10 cellular contexts compared by ENCODE assay signal in the genomic region with DNA sequence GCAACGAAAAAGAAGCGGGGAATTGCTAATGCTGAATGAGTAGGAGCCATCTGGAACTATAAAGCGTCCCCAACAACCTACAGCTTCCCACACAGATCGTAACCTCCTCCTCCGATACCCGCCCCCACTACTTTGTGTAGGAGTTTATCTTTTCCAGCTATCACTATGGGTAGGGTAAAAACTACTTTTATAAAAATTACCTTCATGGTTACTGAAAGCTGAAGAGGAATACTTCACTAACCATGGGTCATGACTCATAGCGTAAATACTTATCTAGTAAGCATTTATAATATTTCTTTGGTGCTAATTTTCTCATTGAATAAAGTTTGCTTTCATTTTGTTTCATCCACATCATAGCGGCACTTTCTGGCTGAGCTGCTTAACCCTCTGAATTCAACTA.
DNase-seq lines count a peak whose midpoint lies in the region; ATAC-seq and TF ChIP-seq lines count a peak whose summit lies in the region.
"Had no signal": no experiment of that assay in that cellular context is flagged by ENCODE, and none has a peak within 500 bp of the region (broad histone marks: within the 10 kb centered on the region; RNA-seq: fewer than 3 reads in every experiment).

No MANE protein-coding gene starts in this region.

- no peaks in the 10 kb centered on the region for H3K9me3 ChIP-seq in PC-3 (ENCODE audit: low read length)
- H3K9me3 ChIP-seq: psoas muscle had no signal

- no peak overlapping the region for H3K27ac ChIP-seq in PC-3 (ENCODE audit: low read length)
- H3K27ac ChIP-seq: 22Rv1, psoas muscle had no signal

- H3K4me3 ChIP-seq in PC-3 (ENCODE audit: low read length) = no peak overlapping the region
- H3K4me3 ChIP-seq: psoas muscle had no signal

- H3K27ac Mint-ChIP-seq in activated CD8-positive, alpha-beta T cell treated with anti-CD3 and anti-CD28 coated beads, Interleukin-2, amount 10 ng/mL, durations not matched to agents 7 days and 5 days = peak overlapping the region; percentile 14

- no peak overlapping the region for H3K9ac ChIP-seq in PC-3 (ENCODE audit: low read length)

- no peak for DNase-seq in activated CD4-positive, CD25-positive, alpha-beta regulatory T cell (lab: John Stamatoyannopoulos, UW)
- DNase-seq in activated CD8-positive, alpha-beta T cell treated with anti-CD3 and anti-CD28 coated beads, Interleukin-2, amount 10 ng/mL, durations not matched to agents 7 days and 5 days = no peak
- DNase-seq in omental fat pad (ENCODE audit: low spot score) (no peak), PC-3 (no peak), posterior vena cava (ENCODE audit: low spot score) (no peak)
- DNase-seq: psoas muscle had no signal

- H3K9me3 Mint-ChIP-seq in activated CD8-positive, alpha-beta T cell treated with anti-CD3 and anti-CD28 coated beads, Interleukin-2, amount 10 ng/mL, durations not matched to agents 7 days and 5 days (ENCODE audit: insufficient read depth) = no peaks in the 10 kb centered on the region

- H3K9me2 ChIP-seq in PC-3 (replicated peaks; ENCODE audit: low read length) = no peaks in the 10 kb centered on the region

- peaks cover 2% of the 10 kb centered on the region for H3K4me1 Mint-ChIP-seq in activated CD8-positive, alpha-beta T cell treated with anti-CD3 and anti-CD28 coated beads, Interleukin-2, amount 10 ng/mL, durations not matched to agents 7 days and 5 days (ENCODE audit: low read depth)

- no peaks in the 10 kb centered on the region for H3F3A ChIP-seq in PC-3 (ENCODE audit: low read length, unreplicated experiment)

- H3K4me3 Mint-ChIP-seq in activated CD8-positive, alpha-beta T cell treated with anti-CD3 and anti-CD28 coated beads, Interleukin-2, amount 10 ng/mL, durations not matched to agents 7 days and 5 days = peak overlapping the region; percentile 20

- no peak overlapping the region for H3K4me2 ChIP-seq in PC-3 (ENCODE audit: low read length)

- no peaks in the 10 kb centered on the region for H3K27me3 ChIP-seq in PC-3 (ENCODE audit: low read length)

- H3K36me3 ChIP-seq in PC-3 (ENCODE audit: low read depth, low read length) = no peaks in the 10 kb centered on the region

- peak; percentile 80 to 87 for ATAC-seq in activated CD4-positive, CD25-positive, alpha-beta regulatory T cell treated with anti-CD3 and anti-CD28 coated beads, Interleukin-2, amount 50 U/mL, for 24 hours
- peak; percentile 64 for ATAC-seq in HG02571 (IDR thresholded peaks at IDR 0.05; ENCODE audit: unreplicated experiment)
- ATAC-seq in activated CD8-positive, alpha-beta T cell treated with anti-CD3 and anti-CD28 coated beads, Interleukin-2, amount 10 ng/mL, durations not matched to agents 7 days and 5 days = no peak
- peak; percentile 51 for ATAC-seq in omental fat pad (ENCODE audit: low FRiP score)
- no peak for ATAC-seq in PC-3
- no peak for ATAC-seq in HG03571 (IDR thresholded peaks at IDR 0.05; ENCODE audit: unreplicated experiment)
- ATAC-seq: psoas muscle had no signal

- H3K27me3 Mint-ChIP-seq in activated CD8-positive, alpha-beta T cell treated with anti-CD3 and anti-CD28 coated beads, Interleukin-2, amount 10 ng/mL, durations not matched to agents 7 days and 5 days (ENCODE audit: low read depth) = no peaks in the 10 kb centered on the region

- H4K20me1 ChIP-seq in PC-3 (ENCODE audit: low read length) = no peaks in the 10 kb centered on the region

- CTCF ChIA-PET in activated CD8-positive, alpha-beta T cell treated with anti-CD3 and anti-CD28 coated beads, Interleukin-2, amount 10 ng/mL, durations not matched to agents 7 days and 5 days (lab: Charles Lee) = interaction anchor here (1.0 to 3.9 kb wide), 8 partner anchors 10 to 65 kb away, joined by 3 to 30 read pairs (median 6); no protein-coding TSS in a partner anchor
- CTCF ChIA-PET in PC-3 (lab: Charles Lee) = no interaction called here

- no peaks in the 10 kb centered on the region for H3K36me3 Mint-ChIP-seq in activated CD8-positive, alpha-beta T cell treated with anti-CD3 and anti-CD28 coated beads, Interleukin-2, amount 10 ng/mL, durations not matched to agents 7 days and 5 days (ENCODE audit: low read depth)

- no TSS peak for BruUV-seq in PC-3 (replicated peaks; lab: Mats Ljungman, UMichigan)

- H3K79me2 ChIP-seq in PC-3 (ENCODE audit: low read length) = no peaks in the 10 kb centered on the region

- TF ChIP-seq CTCF in omental fat pad (IDR thresholded peaks at IDR 0.05) = no peak
- TF ChIP-seq CTCF in PC-3 (conservative IDR thresholded peaks at IDR 0.05; ENCODE audit: low read depth, low read length) = no peak

- no peaks in the 10 kb centered on the region for H3K4me1 ChIP-seq in PC-3 (ENCODE audit: insufficient read depth, low read length)
- H3K4me1 ChIP-seq: psoas muscle had no signal

- H2AFZ ChIP-seq in PC-3 (ENCODE audit: low read length) = no peak overlapping the region

- POLR2A ChIA-PET in activated CD8-positive, alpha-beta T cell treated with anti-CD3 and anti-CD28 coated beads, Interleukin-2, amount 10 ng/mL, durations not matched to agents 7 days and 5 days (lab: Charles Lee) = interaction anchor here (0.8 kb wide), 1 partner anchor 24 kb away, joined by 3 read pairs; no protein-coding TSS in a partner anchor
- POLR2A ChIA-PET in PC-3 (lab: Charles Lee; ENCODE audit: unreplicated experiment) = no interaction called here

- intact Hi-C loops in PC-3 (cut with micrococcal nuclease) (no loop called here), posterior vena cava (cut with DNase I) (no loop called here)

Comparison
In these comparisons a context has a peak if more than half of its experiments do, and no peak if none do; other contexts are left out.
1. ATAC-seq: peak in activated CD4-positive, CD25-positive, alpha-beta regulatory T cell treated with anti-CD3 and anti-CD28 coated beads, Interleukin-2, amount 50 U/mL, for 24 hours (2 of 2), HG02571 (single experiment) and omental fat pad (single experiment); none in activated CD8-positive, alpha-beta T cell treated with anti-CD3 and anti-CD28 coated beads, Interleukin-2, amount 10 ng/mL, durations not matched to agents 7 days and 5 days (single experiment), PC-3 (single experiment) and HG03571 (single experiment).